ENCODE assay signal across 1 cellular context in the genomic region with DNA sequence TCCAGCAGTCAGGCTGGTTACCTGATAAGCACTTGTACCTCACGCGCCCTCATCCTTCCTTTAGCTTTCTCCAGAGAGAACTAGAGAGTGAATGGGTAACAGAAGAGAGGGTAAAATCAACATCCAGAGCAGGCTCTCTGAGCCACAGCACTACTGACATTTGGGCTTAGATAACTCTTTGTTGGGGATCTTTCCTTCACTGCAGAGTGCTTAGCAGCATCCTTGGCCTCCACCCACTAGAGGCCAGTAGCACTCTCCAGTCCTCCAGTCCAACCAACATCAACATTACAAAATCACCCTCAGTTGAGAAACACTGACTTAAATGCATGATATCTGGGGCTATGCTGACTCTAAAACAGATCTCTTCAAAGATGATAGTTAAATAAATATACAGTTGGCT.
TF ChIP-seq lines count a peak whose summit lies in the region.

No MANE protein-coding gene starts in this region.

TF ChIP-seq in WTC11, 78 proteins besides CTCF, POLR2A, EP300 and RAD21 (continued from another document):
- TF ChIP-seq HMGXB4 (CRISPR knock-in tag; IDR thresholded peaks at IDR 0.05) (no peak), JUN (CRISPR knock-in tag; IDR thresholded peaks at IDR 0.05) (no peak), E2F4 (CRISPR knock-in tag; IDR thresholded peaks at IDR 0.05; ENCODE audit: borderline replicate concordance, low read depth) (no peak), KAT7 (CRISPR knock-in tag; IDR thresholded peaks at IDR 0.05; ENCODE audit: borderline replicate concordance) (no peak), TCF7 (CRISPR knock-in tag; IDR thresholded peaks at IDR 0.05; ENCODE audit: low read depth) (no peak), ZNF138 (CRISPR knock-in tag; conservative IDR thresholded peaks at IDR 0.05) (no peak), NFATC4 (CRISPR knock-in tag; IDR thresholded peaks at IDR 0.05) (no peak), ATF3 (CRISPR knock-in tag; conservative IDR thresholded peaks at IDR 0.05) (no peak)
- TF ChIP-seq, protein P1, sequence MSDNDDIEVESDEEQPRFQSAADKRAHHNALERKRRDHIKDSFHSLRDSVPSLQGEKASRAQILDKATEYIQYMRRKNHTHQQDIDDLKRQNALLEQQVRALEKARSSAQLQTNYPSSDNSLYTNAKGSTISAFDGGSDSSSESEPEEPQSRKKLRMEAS (CRISPR knock-in tag; IDR thresholded peaks at IDR 0.05) = no peak
TF ChIP-seq in WTC11: peak in this region for 0.
